ENCODE assay signal across 9 cellular contexts in genomic region chr3:161171639-161172552, GRCh38. TPM values are rescaled to one million over a fixed set of nuclear protein-coding genes. Genes with fewer than 3 reads are reported as not detected.
DNase-seq lines count a peak whose midpoint lies in the region; ATAC-seq and TF ChIP-seq lines count a peak whose summit lies in the region.
"Had no signal": no experiment of that assay in that cellular context is flagged by ENCODE, and none has a peak within 500 bp of the region (broad histone marks: within the 10 kb centered on the region; RNA-seq: fewer than 3 reads in every experiment).

No MANE protein-coding gene starts in this region.

- H2BK15ac ChIP-seq in IMR-90 (ENCODE audit: low read depth, low read length): no peak overlapping the region

- CTCF ChIA-PET in IMR-90 (lab: Yijun Ruan, JAX): no interaction called here

- no peaks in the 10 kb centered on the region for H3K79me1 ChIP-seq in IMR-90 (ENCODE audit: low read depth in 1 of 2, low read length in 2 of 2)

- TF ChIP-seq CTCF in AG10803 (conservative IDR thresholded peaks at IDR 0.05; ENCODE audit: low read length) (peak; percentile 35), IMR-90 (conservative IDR thresholded peaks at IDR 0.05; ENCODE audit: low read depth, low read length) (no peak)

- no peak overlapping the region for H3K4ac ChIP-seq in IMR-90 (ENCODE audit: low read depth, low read length)

- TF ChIP-seq POLR2A in IMR-90 (IDR thresholded peaks at IDR 0.05; ENCODE audit: low read depth, low read length): no peak

- TF ChIP-seq RAD21 in IMR-90 (IDR thresholded peaks at IDR 0.05; ENCODE audit: low read length): no peak

- H2BK20ac ChIP-seq in IMR-90 (ENCODE audit: low read depth, low read length): no peak overlapping the region

- no peak overlapping the region for H4K91ac ChIP-seq in IMR-90 (ENCODE audit: insufficient read depth, low read depth, low read length)

- no peak overlapping the region for H3K9ac ChIP-seq in IMR-90 (ENCODE audit: low read depth, low read length)

- no peak overlapping the region for H2BK5ac ChIP-seq in IMR-90 (ENCODE audit: low read depth, low read length, poor library complexity, severe bottlenecking)

- H2AK9ac ChIP-seq in IMR-90 (replicated peaks; ENCODE audit: low read depth, low read length, poor library complexity): no peak overlapping the region

- H3K18ac ChIP-seq in IMR-90 (ENCODE audit: low read depth, low read length): no peak overlapping the region

- no peaks in the 10 kb centered on the region for H3K4me1 ChIP-seq in IMR-90 (ENCODE audit: control insufficient read depth, insufficient read depth, low read length)

- H3K9me3 ChIP-seq in IMR-90 (ENCODE audit: control insufficient read depth, insufficient read depth, low read length): no peaks in the 10 kb centered on the region

- H4K20me1 ChIP-seq in IMR-90 (ENCODE audit: insufficient read depth, low read length): no peaks in the 10 kb centered on the region

- in situ Hi-C loops in IMR-90 (cut with MboI; ENCODE audit: low sequenced_read_pairs): no loop called here

- H4K8ac ChIP-seq in IMR-90 (ENCODE audit: low read depth in 2 of 2, low read length in 2 of 2): no peak overlapping the region

- POLR2A ChIA-PET in IMR-90 (lab: Charles Lee; ENCODE audit: unreplicated experiment): no interaction called here

- H3K27me3 ChIP-seq in IMR-90 (ENCODE audit: control insufficient read depth, insufficient read depth, low read length): no peaks in the 10 kb centered on the region

- H3K14ac ChIP-seq in IMR-90 (replicated peaks; ENCODE audit: low read depth, low read length): no peak overlapping the region

- H3K4me3 ChIP-seq in AG10803 (ENCODE audit: low read length): no peak overlapping the region
- no peak overlapping the region for H3K4me3 ChIP-seq in IMR-90 (ENCODE audit: insufficient read depth, low read depth, low read length)
- H3K4me3 ChIP-seq: coronary artery had no signal

- no peak overlapping the region for H3K27ac ChIP-seq in IMR-90 (ENCODE audit: insufficient read depth, low read length)

- no peak overlapping the region for H3K23ac ChIP-seq in IMR-90 (ENCODE audit: low read depth, low read length)

- no peaks in the 10 kb centered on the region for H3K9me1 ChIP-seq in IMR-90 (ENCODE audit: insufficient read depth, low read length)

- no TSS peak for BruUV-seq in IMR-90 (replicated peaks; lab: Mats Ljungman, UMichigan)

- no peak overlapping the region for H3K56ac ChIP-seq in IMR-90 (ENCODE audit: extremely low read depth, insufficient read depth, low read length)

- no peak overlapping the region for H3K4me2 ChIP-seq in IMR-90 (ENCODE audit: low read depth, low read length)

- H2AK5ac ChIP-seq in IMR-90 (ENCODE audit: low read depth, low read length): no peak overlapping the region

- dilution Hi-C loops in IMR-90 (cut with HindIII; ENCODE audit: low sequenced_read_pairs, unreplicated experiment): no loop called here

- no peak overlapping the region for H4K5ac ChIP-seq in IMR-90 (ENCODE audit: low read depth, low read length)

- H2BK120ac ChIP-seq in IMR-90 (ENCODE audit: low read depth, low read length): no peak overlapping the region

- no CpG with 5 or more reads among the region's 2 CpGs for WGBS in IMR-90 (ENCODE audit: extremely low coverage in 2 of 2, insufficient read length in 1 of 2), 2 experiments

- H2AFZ ChIP-seq in IMR-90 (replicated peaks; ENCODE audit: low read length, poor library complexity): no peak overlapping the region

- intact Hi-C loops in IMR-90 (cut with micrococcal nuclease): no loop called here

- ATAC-seq in IMR-90 (ENCODE audit: low read depth) (0 out of 2 replicates have a peak, but pooled peaks have one; percentile 17), HG03439 (IDR thresholded peaks at IDR 0.05; ENCODE audit: unreplicated experiment) (no peak), GM19035 (IDR thresholded peaks at IDR 0.05; ENCODE audit: unreplicated experiment) (no peak)

- DNase-seq in AG10803 (ENCODE audit: low read depth): no peak
- no peak for DNase-seq in IMR-90
- DNase-seq in astrocyte of the hippocampus (ENCODE audit: low read depth, low spot score): peak; percentile 30
- peak; percentile 42 for DNase-seq in iPS-NIHi7 (ENCODE audit: extremely low spot score)
- DNase-seq in globus pallidus (ENCODE audit: low spot score): no peak
- DNase-seq in cortex of kidney (lab: John Stamatoyannopoulos, UW): no peak

- no peaks in the 10 kb centered on the region for H3K36me3 ChIP-seq in IMR-90 (ENCODE audit: control insufficient read depth, insufficient read depth, low read length)

TF ChIP-seq in IMR-90, 13 proteins besides CTCF, POLR2A, EP300 and RAD21:
- TF ChIP-seq RFX5 (IDR thresholded peaks at IDR 0.05; ENCODE audit: low read depth, low read length): no peak
- no peak for TF ChIP-seq CEBPB (IDR thresholded peaks at IDR 0.05; ENCODE audit: low read depth, low read length)
- no peak for TF ChIP-seq MXI1 (IDR thresholded peaks at IDR 0.05; ENCODE audit: borderline replicate concordance, low read depth, low read length)
- TF ChIP-seq CHD1 (IDR thresholded peaks at IDR 0.05; ENCODE audit: low read depth, low read length): no peak
- TF ChIP-seq USF2 (IDR thresholded peaks at IDR 0.05; ENCODE audit: low read depth, low read length): no peak
- TF ChIP-seq FOS (IDR thresholded peaks at IDR 0.05; ENCODE audit: low read depth, low read length): no peak
- no peak for TF ChIP-seq ELK1 (IDR thresholded peaks at IDR 0.05; ENCODE audit: borderline replicate concordance, low read depth, low read length)
- no peak for TF ChIP-seq MAFK (IDR thresholded peaks at IDR 0.05; ENCODE audit: low read depth, low read length)
- no peak for TF ChIP-seq BHLHE40 (IDR thresholded peaks at IDR 0.05; ENCODE audit: low read depth, low read length)
- TF ChIP-seq SMC3 (IDR thresholded peaks at IDR 0.05; ENCODE audit: low read depth, low read length): no peak
- no peak for TF ChIP-seq RCOR1 (IDR thresholded peaks at IDR 0.05; ENCODE audit: insufficient replicate concordance, low read length)
- TF ChIP-seq MAZ (IDR thresholded peaks at IDR 0.05; ENCODE audit: borderline replicate concordance, low read depth, low read length): no peak
- TF ChIP-seq NFE2L2 (IDR thresholded peaks at IDR 0.05; ENCODE audit: low read depth, low read length): no peak

RNA-seq across cellular contexts. Expression of gene NMD3, which starts 49.2 kb away (rescaled TPM):
- 95.0 and 103 TPM in 2 replicates for total RNA-seq in IMR-90 (2012; rRNA removed)
- 26.5 and 33.8 TPM in 2 replicates for polyA plus RNA-seq in IMR-90 (2012; rRNA removed)
- 5.9 and 6.4 TPM in 2 replicates for polyA plus RNA-seq in IMR-90 (2012; cell fraction: cytosol; rRNA removed)
- polyA plus RNA-seq in IMR-90 (2012; cell fraction: nucleus; rRNA removed; ENCODE audit: low replicate concordance): 5.1 and 23.1 TPM in 2 replicates

Comparison
In these comparisons a context has a peak if more than half of its experiments do, and no peak if none do; other contexts are left out.
1. DNase-seq: peak in astrocyte of the hippocampus (single experiment) and iPS-NIHi7 (single experiment); none in AG10803 (single experiment), IMR-90 (single experiment), globus pallidus (single experiment) and cortex of kidney (single experiment).